ENCODE assay signal across 1 cellular context in genomic region chr1:24959623-24959975, GRCh38.
TF ChIP-seq lines count a peak whose summit lies in the region.

No MANE protein-coding gene starts in this region.

TF ChIP-seq in GM12878, 131 proteins besides CTCF, POLR2A, EP300 and RAD21 (continued from another document):
- TF ChIP-seq, protein P1, sequence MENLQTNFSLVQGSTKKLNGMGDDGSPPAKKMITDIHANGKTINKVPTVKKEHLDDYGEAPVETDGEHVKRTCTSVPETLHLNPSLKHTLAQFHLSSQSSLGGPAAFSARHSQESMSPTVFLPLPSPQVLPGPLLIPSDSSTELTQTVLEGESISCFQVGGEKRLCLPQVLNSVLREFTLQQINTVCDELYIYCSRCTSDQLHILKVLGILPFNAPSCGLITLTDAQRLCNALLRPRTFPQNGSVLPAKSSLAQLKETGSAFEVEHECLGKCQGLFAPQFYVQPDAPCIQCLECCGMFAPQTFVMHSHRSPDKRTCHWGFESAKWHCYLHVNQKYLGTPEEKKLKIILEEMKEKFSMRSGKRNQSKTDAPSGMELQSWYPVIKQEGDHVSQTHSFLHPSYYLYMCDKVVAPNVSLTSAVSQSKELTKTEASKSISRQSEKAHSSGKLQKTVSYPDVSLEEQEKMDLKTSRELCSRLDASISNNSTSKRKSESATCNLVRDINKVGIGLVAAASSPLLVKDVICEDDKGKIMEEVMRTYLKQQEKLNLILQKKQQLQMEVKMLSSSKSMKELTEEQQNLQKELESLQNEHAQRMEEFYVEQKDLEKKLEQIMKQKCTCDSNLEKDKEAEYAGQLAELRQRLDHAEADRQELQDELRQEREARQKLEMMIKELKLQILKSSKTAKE (IDR thresholded peaks at IDR 0.05; ENCODE audit: low read depth, poor library complexity, severe bottlenecking): no peak
- no peak for TF ChIP-seq YBX1 (IDR thresholded peaks at IDR 0.05)
- no peak for TF ChIP-seq NR2F1 (conservative IDR thresholded peaks at IDR 0.05)
- no peak for TF ChIP-seq CBX5 (IDR thresholded peaks at IDR 0.05; ENCODE audit: low read depth)
- TF ChIP-seq WRNIP1 (IDR thresholded peaks at IDR 0.05; ENCODE audit: borderline replicate concordance, low read depth, low read length): 0 out of 2 replicates have a peak, but pooled peaks have one; percentile 41
- no peak for TF ChIP-seq ZNF274 (IDR thresholded peaks at IDR 0.05; ENCODE audit: insufficient read depth, insufficient read length)
- TF ChIP-seq CHD4 (IDR thresholded peaks at IDR 0.05): no peak
- TF ChIP-seq SUPT20H (IDR thresholded peaks at IDR 0.05; ENCODE audit: borderline replicate concordance, control insufficient read depth, low read depth, low read length): no peak
- TF ChIP-seq ZNF592 (IDR thresholded peaks at IDR 0.05): 0 out of 2 replicates have a peak, but pooled peaks have one; percentile 42
- no peak for TF ChIP-seq KDM1A (IDR thresholded peaks at IDR 0.05; ENCODE audit: borderline replicate concordance)
- TF ChIP-seq FOS (IDR thresholded peaks at IDR 0.05; ENCODE audit: borderline replicate concordance, extremely low read depth, insufficient read length): no peak
- no peak for TF ChIP-seq TCF3 (IDR thresholded peaks at IDR 0.05; ENCODE audit: borderline replicate concordance, insufficient read depth, low read depth, low read length)
- TF ChIP-seq, protein P2, sequence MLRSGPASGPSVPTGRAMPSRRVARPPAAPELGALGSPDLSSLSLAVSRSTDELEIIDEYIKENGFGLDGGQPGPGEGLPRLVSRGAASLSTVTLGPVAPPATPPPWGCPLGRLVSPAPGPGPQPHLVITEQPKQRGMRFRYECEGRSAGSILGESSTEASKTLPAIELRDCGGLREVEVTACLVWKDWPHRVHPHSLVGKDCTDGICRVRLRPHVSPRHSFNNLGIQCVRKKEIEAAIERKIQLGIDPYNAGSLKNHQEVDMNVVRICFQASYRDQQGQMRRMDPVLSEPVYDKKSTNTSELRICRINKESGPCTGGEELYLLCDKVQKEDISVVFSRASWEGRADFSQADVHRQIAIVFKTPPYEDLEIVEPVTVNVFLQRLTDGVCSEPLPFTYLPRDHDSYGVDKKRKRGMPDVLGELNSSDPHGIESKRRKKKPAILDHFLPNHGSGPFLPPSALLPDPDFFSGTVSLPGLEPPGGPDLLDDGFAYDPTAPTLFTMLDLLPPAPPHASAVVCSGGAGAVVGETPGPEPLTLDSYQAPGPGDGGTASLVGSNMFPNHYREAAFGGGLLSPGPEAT (IDR thresholded peaks at IDR 0.05; ENCODE audit: low read depth): no peak
- TF ChIP-seq BCLAF1 (IDR thresholded peaks at IDR 0.05): no peak
- 0 out of 3 replicates have a peak, but pooled peaks have one; percentile 5 for TF ChIP-seq POU2F2 (IDR thresholded peaks at IDR 0.05; ENCODE audit: borderline replicate concordance, low read depth, low read length)
- no peak for TF ChIP-seq PAX8 (IDR thresholded peaks at IDR 0.05)
- no peak for TF ChIP-seq NBN (IDR thresholded peaks at IDR 0.05)
- TF ChIP-seq, protein P3, sequence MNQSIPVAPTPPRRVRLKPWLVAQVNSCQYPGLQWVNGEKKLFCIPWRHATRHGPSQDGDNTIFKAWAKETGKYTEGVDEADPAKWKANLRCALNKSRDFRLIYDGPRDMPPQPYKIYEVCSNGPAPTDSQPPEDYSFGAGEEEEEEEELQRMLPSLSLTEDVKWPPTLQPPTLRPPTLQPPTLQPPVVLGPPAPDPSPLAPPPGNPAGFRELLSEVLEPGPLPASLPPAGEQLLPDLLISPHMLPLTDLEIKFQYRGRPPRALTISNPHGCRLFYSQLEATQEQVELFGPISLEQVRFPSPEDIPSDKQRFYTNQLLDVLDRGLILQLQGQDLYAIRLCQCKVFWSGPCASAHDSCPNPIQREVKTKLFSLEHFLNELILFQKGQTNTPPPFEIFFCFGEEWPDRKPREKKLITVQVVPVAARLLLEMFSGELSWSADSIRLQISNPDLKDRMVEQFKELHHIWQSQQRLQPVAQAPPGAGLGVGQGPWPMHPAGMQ (IDR thresholded peaks at IDR 0.05; ENCODE audit: borderline replicate concordance): no peak
